10 cellular contexts compared by ENCODE assay signal in the genomic region with DNA sequence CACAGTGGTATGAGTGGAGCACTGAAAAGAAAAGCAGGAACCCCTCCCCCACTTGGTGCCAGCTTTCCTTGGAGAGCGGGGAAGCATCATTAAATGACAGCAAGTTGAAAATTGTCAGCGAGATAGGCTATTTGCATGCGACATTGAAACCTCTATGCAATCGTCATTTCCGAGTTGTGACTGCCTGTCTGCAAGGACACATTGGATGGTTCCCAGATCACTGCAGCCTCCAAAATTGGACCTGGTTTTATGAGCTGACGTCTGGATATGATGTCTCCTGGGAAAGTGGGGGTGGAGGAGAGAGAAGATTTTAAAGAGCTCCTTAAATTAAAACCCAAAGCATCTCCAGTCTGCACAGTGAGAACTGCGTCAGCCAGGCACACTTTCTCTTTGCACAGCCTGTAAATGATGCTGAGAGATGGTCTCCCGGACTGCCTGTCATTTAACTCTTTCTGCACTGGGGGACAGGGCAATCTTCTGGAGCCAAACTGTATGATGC. TPM values are rescaled to one million over a fixed set of nuclear protein-coding genes. Genes with fewer than 3 reads are reported as not detected.
DNase-seq lines count a peak whose midpoint lies in the region; ATAC-seq and TF ChIP-seq lines count a peak whose summit lies in the region.
"Had no signal": no experiment of that assay in that cellular context is flagged by ENCODE, and none has a peak within 500 bp of the region (broad histone marks: within the 10 kb centered on the region; RNA-seq: fewer than 3 reads in every experiment).

No MANE protein-coding gene starts in this region.

- intact Hi-C loops in activated T-helper 1 cell treated with anti-CD3 and anti-CD28 coated beads, Interleukin-12 subunit alpha, Interleukin-12 subunit beta, Interleukin-2, Interleukin-4 antibody, amounts not matched to agents 30 ng/mL and 10 ng/mL and 1 ng/mL, durations not matched to agents 14 hours and 24 hours and 36 hours (cut with micrococcal nuclease): no loop called here

- DNase-seq in activated T-cell treated with anti-CD3 and anti-CD28 coated beads, Interleukin-2, amount 50 U/mL, for 72 hours: no peak
- no peak for DNase-seq in activated T-cell treated with anti-CD3 and anti-CD28 coated beads, Interleukin-2, amount 50 U/mL, for 1 hour
- no peak for DNase-seq in activated T-helper 1 cell treated with anti-CD3 and anti-CD28 coated beads, Interleukin-12 subunit alpha, Interleukin-12 subunit beta, Interleukin-2, Interleukin-4 antibody, amounts not matched to agents 30 ng/mL and 10 ng/mL and 1 ng/mL, durations not matched to agents 14 hours and 24 hours and 36 hours (ENCODE audit: low spot score)
- DNase-seq in hypothalamus (lab: John Stamatoyannopoulos, UW) (peak in 27 of 51 donors; percentile 2 to 84 (median 12)), thoracic aorta (ENCODE audit: low spot score) (no peak), ACHN (no peak)
- DNase-seq: COR-L47, NCI-H2029 had no signal

- H3K4me3 ChIP-seq in thoracic aorta: peak overlapping the region; percentile 56

- no peak overlapping the region for H3K27ac Mint-ChIP-seq in activated T-cell treated with anti-CD3 and anti-CD28 coated beads, Interleukin-2, amount 50 U/mL, for 72 hours
- no peak overlapping the region for H3K27ac Mint-ChIP-seq in activated T-helper 1 cell treated with anti-CD3 and anti-CD28 coated beads, Interleukin-12 subunit alpha, Interleukin-12 subunit beta, Interleukin-2, Interleukin-4 antibody, amounts not matched to agents 30 ng/mL and 10 ng/mL and 1 ng/mL, durations not matched to agents 14 hours and 24 hours and 36 hours

- H3K27ac ChIP-seq in thoracic aorta: no peak overlapping the region

- H3K4me1 ChIP-seq in thoracic aorta (ENCODE audit: control insufficient read depth in 1 of 2, low read depth in 2 of 2): peaks cover 0 to 28% of the 10 kb centered on the region in 2 donors

- H3K27me3 ChIP-seq in thoracic aorta (replicated peaks; ENCODE audit: insufficient read depth): no peaks in the 10 kb centered on the region

- in situ Hi-C loops in ACHN (cut with HindIII; ENCODE audit: low pct_ligation_motif_present, low pct_unique_long_range_greater_than_20kb, low sequenced_read_pairs): no loop called here

- no peaks in the 10 kb centered on the region for H3K9me3 ChIP-seq in thoracic aorta

- peaks cover 38% of the 10 kb centered on the region for H3K27me3 Mint-ChIP-seq in activated T-cell treated with anti-CD3 and anti-CD28 coated beads, Interleukin-2, amount 50 U/mL, for 72 hours (ENCODE audit: low read depth)
- peaks cover 14% of the 10 kb centered on the region for H3K27me3 Mint-ChIP-seq in activated T-helper 1 cell treated with anti-CD3 and anti-CD28 coated beads, Interleukin-12 subunit alpha, Interleukin-12 subunit beta, Interleukin-2, Interleukin-4 antibody, amounts not matched to agents 30 ng/mL and 10 ng/mL and 1 ng/mL, durations not matched to agents 14 hours and 24 hours and 36 hours (ENCODE audit: insufficient read depth)

- no peak for TF ChIP-seq CTCF in thoracic aorta (IDR thresholded peaks at IDR 0.05)

- ATAC-seq in activated T-cell treated with anti-CD3 and anti-CD28 coated beads, Interleukin-2, amount 50 U/mL, for 72 hours (replicated peaks in 1 of 2): no peak
- no peak for ATAC-seq in thoracic aorta (ENCODE audit: insufficient number of reproducible peaks, low FRiP score, low read depth)
- ATAC-seq in HG03280 (IDR thresholded peaks at IDR 0.05; ENCODE audit: unreplicated experiment): no peak
- no peak for ATAC-seq in GM19351 (IDR thresholded peaks at IDR 0.05; ENCODE audit: unreplicated experiment)

- H3K36me3 Mint-ChIP-seq in activated T-cell treated with anti-CD3 and anti-CD28 coated beads, Interleukin-2, amount 50 U/mL, for 72 hours (ENCODE audit: insufficient read depth in 2 of 2): no peaks in the 10 kb centered on the region
- no peaks in the 10 kb centered on the region for H3K36me3 Mint-ChIP-seq in activated T-helper 1 cell treated with anti-CD3 and anti-CD28 coated beads, Interleukin-12 subunit alpha, Interleukin-12 subunit beta, Interleukin-2, Interleukin-4 antibody, amounts not matched to agents 30 ng/mL and 10 ng/mL and 1 ng/mL, durations not matched to agents 14 hours and 24 hours and 36 hours (ENCODE audit: low read depth)

- H3K36me3 ChIP-seq in thoracic aorta: no peaks in the 10 kb centered on the region

- no peaks in the 10 kb centered on the region for H3K9me3 Mint-ChIP-seq in activated T-cell treated with anti-CD3 and anti-CD28 coated beads, Interleukin-2, amount 50 U/mL, for 72 hours
- H3K9me3 Mint-ChIP-seq in activated T-helper 1 cell treated with anti-CD3 and anti-CD28 coated beads, Interleukin-12 subunit alpha, Interleukin-12 subunit beta, Interleukin-2, Interleukin-4 antibody, amounts not matched to agents 30 ng/mL and 10 ng/mL and 1 ng/mL, durations not matched to agents 14 hours and 24 hours and 36 hours: no peaks in the 10 kb centered on the region

- H3K4me1 Mint-ChIP-seq in activated T-cell treated with anti-CD3 and anti-CD28 coated beads, Interleukin-2, amount 50 U/mL, for 72 hours (ENCODE audit: low read depth): peaks cover 33% of the 10 kb centered on the region
- H3K4me1 Mint-ChIP-seq in activated T-helper 1 cell treated with anti-CD3 and anti-CD28 coated beads, Interleukin-12 subunit alpha, Interleukin-12 subunit beta, Interleukin-2, Interleukin-4 antibody, amounts not matched to agents 30 ng/mL and 10 ng/mL and 1 ng/mL, durations not matched to agents 14 hours and 24 hours and 36 hours (ENCODE audit: low read depth): peaks cover 11% of the 10 kb centered on the region

- H3K4me3 Mint-ChIP-seq in activated T-cell treated with anti-CD3 and anti-CD28 coated beads, Interleukin-2, amount 50 U/mL, for 72 hours: peak overlapping the region; percentile 74 to 78
- peak overlapping the region; percentile 17 for H3K4me3 Mint-ChIP-seq in activated T-helper 1 cell treated with anti-CD3 and anti-CD28 coated beads, Interleukin-12 subunit alpha, Interleukin-12 subunit beta, Interleukin-2, Interleukin-4 antibody, amounts not matched to agents 30 ng/mL and 10 ng/mL and 1 ng/mL, durations not matched to agents 14 hours and 24 hours and 36 hours

RNA-seq across cellular contexts. Expression of gene KIF5C, which starts 57.8 kb away (rescaled TPM):
- 10 to 100 TPM; 23.9 to 29.1 TPM for total RNA-seq in activated T-cell treated with anti-CD3 and anti-CD28 coated beads, Interleukin-2, amount 50 U/mL, for 72 hours
- 17.9 and 20.7 TPM in 2 replicates for total RNA-seq in activated T-helper 1 cell treated with anti-CD3 and anti-CD28 coated beads, Interleukin-12 subunit alpha, Interleukin-12 subunit beta, Interleukin-2, Interleukin-4 antibody, amounts not matched to agents 30 ng/mL and 10 ng/mL and 1 ng/mL, durations not matched to agents 14 hours and 24 hours and 36 hours
- 1 to 10 TPM; 4.5 to 7.3 TPM for total RNA-seq in thoracic aorta

Comparison
In these comparisons a context has a peak if more than half of its experiments do, and no peak if none do; other contexts are left out.
1. DNase-seq: peak in hypothalamus (27 of 51); none in activated T-cell treated with anti-CD3 and anti-CD28 coated beads, Interleukin-2, amount 50 U/mL, for 72 hours (0 of 2), activated T-cell treated with anti-CD3 and anti-CD28 coated beads, Interleukin-2, amount 50 U/mL, for 1 hour (single experiment), activated T-helper 1 cell treated with anti-CD3 and anti-CD28 coated beads, Interleukin-12 subunit alpha, Interleukin-12 subunit beta, Interleukin-2, Interleukin-4 antibody, amounts not matched to agents 30 ng/mL and 10 ng/mL and 1 ng/mL, durations not matched to agents 14 hours and 24 hours and 36 hours (single experiment), thoracic aorta (single experiment) and ACHN (single experiment).